ENCODE assay signal across 9 cellular contexts in genomic region chr11:9003573-9004309, GRCh38. TPM values are rescaled to one million over a fixed set of nuclear protein-coding genes. Genes with fewer than 3 reads are reported as not detected.
A peak's percentile ranks its signal among the peaks of the same experiment; 100 is the strongest.
DNase-seq lines count a peak whose midpoint lies in the region; ATAC-seq and TF ChIP-seq lines count a peak whose summit lies in the region.
"Had no signal": no experiment of that assay in that cellular context is flagged by ENCODE, and none has a peak within 500 bp of the region (broad histone marks: within the 10 kb centered on the region; RNA-seq: fewer than 3 reads in every experiment).

Gene NRIP3 (minus strand): TSS chr11:9004001. CDS start chr11:9003935, 66 bp downstream.

- H3K4me3 ChIP-seq in Caco-2 (ENCODE audit: low read depth, low read length) (peak within 1 kb of the TSS; percentile 67), PC-9 (peak within 1 kb of the TSS; percentile 35; the same call in 1 of the 2 replicates), fibroblast of mammary gland (ENCODE audit: control insufficient read depth, low read depth, low read length) (peak within 1 kb of the TSS; percentile 35)

- POLR2A ChIA-PET in Caco-2 (lab: Charles Lee) (interaction anchor here (0.5 to 1.0 kb wide), 6 partner anchors 13 to 1309 kb away, joined by 3 to 5 read pairs (median 4); no protein-coding TSS in a partner anchor), PC-9 (lab: Charles Lee; ENCODE audit: unreplicated experiment) (no interaction called here)
- POLR2A ChIA-PET in naive thymus-derived CD8-positive, alpha-beta T cell (lab: Charles Lee), result interaction anchor here (1.2 to 1.5 kb wide), 3 partner anchors 39 to 457 kb away, joined by 3 to 4 read pairs (median 3); partner anchors contain the start of gene ZNF143

- DNase-seq in Caco-2, result peak; percentile 78 to 89
- peak in 1 of 2 experiments; percentile 38 for DNase-seq in PC-9
- peak; percentile 30 for DNase-seq in fibroblast of mammary gland (ENCODE audit: low read depth)
- peak; percentile 68 to 89 (median 82) for DNase-seq in naive thymus-derived CD8-positive, alpha-beta T cell
- peak; percentile 44 to 66 for DNase-seq in stimulated activated CD8-positive, alpha-beta memory T cell treated with anti-CD3 and anti-CD28 coated beads, Interleukin-7, amount 100 ng/mL, for 48 hours (ENCODE audit: extremely low read depth in 1 of 2, low read depth in 1 of 2)
- DNase-seq in NCI-H2107 (lab: John Stamatoyannopoulos, UW), result no peak

- TF ChIP-seq CTCF in Caco-2 (IDR thresholded peaks at IDR 0.05; ENCODE audit: insufficient read depth in 1 of 2, low read depth in 1 of 2, low read length in 1 of 2, severe bottlenecking in 1 of 2, unreplicated experiment in 1 of 2), result no peak
- no peak for TF ChIP-seq CTCF in PC-9 (conservative IDR thresholded peaks at IDR 0.05)
- no peak for TF ChIP-seq CTCF in fibroblast of mammary gland (conservative IDR thresholded peaks at IDR 0.05; ENCODE audit: control insufficient read depth, insufficient read depth, low read depth, low read length)

- H3K4me1 ChIP-seq in Caco-2 (peaks cover 11% of the 10 kb centered on the region; the same call in 1 of the 2 replicates), PC-9 (replicated peaks; ENCODE audit: insufficient read depth) (no peaks in the 10 kb centered on the region)

- no peak within 1 kb of the TSS for H3K27ac ChIP-seq in PC-9
- H3K27ac ChIP-seq: KMS-11 had no signal

- H3K4me3 Mint-ChIP-seq in Caco-2 (ENCODE audit: unreplicated experiment), result peak within 1 kb of the TSS; percentile 82
- peak within 1 kb of the TSS; percentile 80 for H3K4me3 Mint-ChIP-seq in activated T-helper 17 cell treated with anti-CD3 and anti-CD28 coated beads, Interleukin-2, amount 50 U/mL, for 72 hours
- H3K4me3 Mint-ChIP-seq in naive thymus-derived CD8-positive, alpha-beta T cell, result peak within 1 kb of the TSS; percentile 76 to 87 (median 86)

- no peaks in the 10 kb centered on the region for H3K9me2 ChIP-seq in PC-9 (ENCODE audit: insufficient read depth)

- peak; percentile 65 for ATAC-seq in HG02885 (IDR thresholded peaks at IDR 0.05; ENCODE audit: poor library complexity, unreplicated experiment)
- peak; percentile 53 for ATAC-seq in activated T-helper 17 cell treated with anti-CD3 and anti-CD28 coated beads, Interleukin-2, amount 50 U/mL, for 72 hours (replicated peaks)
- peak; percentile 87 to 88 for ATAC-seq in naive thymus-derived CD8-positive, alpha-beta T cell

- H2AFZ ChIP-seq in PC-9, result 0 out of 2 replicates have a peak within 1 kb of the TSS, but pooled peaks have one; percentile 48

- peaks cover 8% of the 10 kb centered on the region for H3K36me3 Mint-ChIP-seq in Caco-2 (ENCODE audit: insufficient read depth, unreplicated experiment)
- H3K36me3 Mint-ChIP-seq in activated T-helper 17 cell treated with anti-CD3 and anti-CD28 coated beads, Interleukin-2, amount 50 U/mL, for 72 hours (ENCODE audit: low read depth), result no peaks in the 10 kb centered on the region
- H3K36me3 Mint-ChIP-seq in naive thymus-derived CD8-positive, alpha-beta T cell, result peaks cover 0 to 9% (median 0%) of the 10 kb centered on the region in 3 donors

- H3K9me3 ChIP-seq in Caco-2, result no peaks in the 10 kb centered on the region; the same call in 1 of the 2 replicates
- H3K9me3 ChIP-seq in PC-9 (ENCODE audit: insufficient read depth, low read depth), result no peaks in the 10 kb centered on the region

- no peaks in the 10 kb centered on the region for H3K9me3 Mint-ChIP-seq in Caco-2 (ENCODE audit: unreplicated experiment)
- no peaks in the 10 kb centered on the region for H3K9me3 Mint-ChIP-seq in activated T-helper 17 cell treated with anti-CD3 and anti-CD28 coated beads, Interleukin-2, amount 50 U/mL, for 72 hours
- H3K9me3 Mint-ChIP-seq in naive thymus-derived CD8-positive, alpha-beta T cell, result no peaks in the 10 kb centered on the region

- H3K27ac Mint-ChIP-seq in Caco-2 (ENCODE audit: unreplicated experiment), result peak within 1 kb of the TSS; percentile 58
- peak within 1 kb of the TSS; percentile 57 for H3K27ac Mint-ChIP-seq in activated T-helper 17 cell treated with anti-CD3 and anti-CD28 coated beads, Interleukin-2, amount 50 U/mL, for 72 hours
- peak within 1 kb of the TSS in 9 of 10 donors; percentile 26 to 86 (median 59) for H3K27ac Mint-ChIP-seq in naive thymus-derived CD8-positive, alpha-beta T cell

- H3K79me2 ChIP-seq in PC-9 (ENCODE audit: low read depth), result no peaks in the 10 kb centered on the region

- no peaks in the 10 kb centered on the region for H3F3A ChIP-seq in PC-9 (ENCODE audit: insufficient read depth, low read depth)

- H3K4me2 ChIP-seq in PC-9, result peak within 1 kb of the TSS; percentile 64
- H3K4me2 ChIP-seq: KMS-11 had no signal

- H3K27me3 ChIP-seq in Caco-2 (replicated peaks; ENCODE audit: control insufficient read depth, insufficient read depth, low read length), result no peaks in the 10 kb centered on the region; the same call in 1 of the 2 replicates
- H3K27me3 ChIP-seq in PC-9 (ENCODE audit: insufficient read depth, low read depth), result peaks cover 20% of the 10 kb centered on the region

- no peaks in the 10 kb centered on the region for H4K20me1 ChIP-seq in PC-9 (ENCODE audit: insufficient read depth)

- intact Hi-C loops in Caco-2 (cut with micrococcal nuclease; ENCODE audit: unreplicated experiment) (no loop called here), PC-9 (cut with micrococcal nuclease; ENCODE audit: unreplicated experiment) (no loop called here)

- CTCF ChIA-PET in Caco-2 (lab: Charles Lee) (interaction anchor here (0.6 to 1.0 kb wide), 4 partner anchors 11 to 134 kb away, joined by 4 to 8 read pairs (median 6); no protein-coding TSS in a partner anchor), PC-9 (lab: Charles Lee) (no interaction called here)

- H3K36me3 ChIP-seq in Caco-2 (ENCODE audit: control insufficient read depth, insufficient read depth, low read length), result no peaks in the 10 kb centered on the region
- H3K36me3 ChIP-seq in PC-9 (ENCODE audit: low read depth), result no peaks in the 10 kb centered on the region

- H3K4me1 Mint-ChIP-seq in Caco-2 (ENCODE audit: low read depth, unreplicated experiment), result no peaks in the 10 kb centered on the region
- H3K4me1 Mint-ChIP-seq in activated T-helper 17 cell treated with anti-CD3 and anti-CD28 coated beads, Interleukin-2, amount 50 U/mL, for 72 hours, result peaks cover 15% of the 10 kb centered on the region
- peaks cover 12 to 27% (median 18%) of the 10 kb centered on the region in 4 donors for H3K4me1 Mint-ChIP-seq in naive thymus-derived CD8-positive, alpha-beta T cell

- peaks cover 6% of the 10 kb centered on the region for H3K27me3 Mint-ChIP-seq in Caco-2 (ENCODE audit: insufficient read depth, unreplicated experiment)
- peaks cover 17% of the 10 kb centered on the region for H3K27me3 Mint-ChIP-seq in activated T-helper 17 cell treated with anti-CD3 and anti-CD28 coated beads, Interleukin-2, amount 50 U/mL, for 72 hours
- peaks cover 17 to 36% (median 24%) of the 10 kb centered on the region in 5 donors for H3K27me3 Mint-ChIP-seq in naive thymus-derived CD8-positive, alpha-beta T cell

- BruUV-seq in Caco-2 (replicated peaks; lab: Mats Ljungman, UMichigan) (no TSS peak), PC-9 (replicated peaks; lab: Mats Ljungman, UMichigan) (no TSS peak)

RNA-seq across cellular contexts. Expression of gene NRIP3, which starts in this region (rescaled TPM):
- total RNA-seq in Caco-2 (2022) (10.0 and 13.0 TPM in 2 replicates), PC-9 (2021) (1.1 and 2.1 TPM in 2 replicates)
- 1 to 10 TPM; 2.2 to 2.4 TPM for total RNA-seq in activated T-helper 17 cell treated with anti-CD3 and anti-CD28 coated beads, Interleukin-2, amount 50 U/mL, for 72 hours
- under 1 TPM; 0.34 to 0.96 TPM for total RNA-seq in naive thymus-derived CD8-positive, alpha-beta T cell
- under 1 TPM in 1 of 3 donors, not detected in 2; 0.53 TPM for polyA plus RNA-seq in naive thymus-derived CD8-positive, alpha-beta T cell

Comparison
In these comparisons a context has a peak if more than half of its experiments do, and no peak if none do; other contexts are left out.
1. Peak in DNase-seq and ATAC-seq in naive thymus-derived CD8-positive, alpha-beta T cell; RNA of the gene not detected or under 1 TPM.